ENCODE assay signal across 9 cellular contexts in the genomic region with DNA sequence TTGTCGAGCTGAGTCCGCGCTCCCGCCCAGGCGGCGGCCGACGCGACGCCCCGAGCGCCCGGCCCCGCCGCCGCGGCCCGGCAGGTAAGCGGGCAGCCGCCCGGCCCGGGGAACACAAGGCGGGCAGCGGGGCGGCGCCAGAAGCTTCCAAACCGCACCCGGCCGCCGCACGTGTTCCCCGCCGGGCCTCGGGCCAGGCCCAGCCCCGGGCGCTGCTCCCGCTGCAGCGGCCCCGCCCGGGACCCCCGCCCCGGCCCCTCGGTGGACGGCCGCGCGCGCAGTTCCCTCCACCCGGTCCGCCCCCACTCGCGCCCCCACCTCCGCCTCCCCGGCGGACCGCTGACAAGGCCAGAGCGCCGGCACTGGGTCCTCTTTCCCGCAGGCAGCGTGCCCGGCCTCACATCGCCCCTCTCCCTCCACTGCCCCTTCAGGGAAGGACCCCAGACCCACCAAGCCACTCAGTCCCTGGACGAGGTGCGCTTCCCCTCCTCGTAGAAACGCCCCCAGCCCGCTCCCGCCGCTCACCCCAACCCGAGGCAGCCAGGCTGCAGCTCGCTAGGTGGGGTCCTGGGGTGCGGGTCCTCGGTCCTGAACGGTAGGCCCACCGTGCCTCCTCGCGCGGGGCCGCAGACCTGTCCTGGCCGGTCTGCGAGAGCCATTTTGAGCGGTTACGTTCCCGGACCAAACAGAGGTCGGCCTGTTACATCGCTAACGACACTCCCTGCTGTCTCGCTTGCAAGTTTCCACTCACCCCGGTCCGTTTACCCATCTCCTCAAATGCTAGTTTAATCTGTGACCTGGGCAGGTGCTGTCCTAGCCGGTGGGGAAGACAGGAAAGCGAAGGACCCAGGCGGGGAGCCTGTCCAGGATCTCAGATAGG. TPM values are rescaled to one million over a fixed set of nuclear protein-coding genes. Genes with fewer than 3 reads are reported as not detected.
DNase-seq lines count a peak whose midpoint lies in the region; ATAC-seq and TF ChIP-seq lines count a peak whose summit lies in the region.
"Had no signal": no experiment of that assay in that cellular context is flagged by ENCODE, and none has a peak within 500 bp of the region (broad histone marks: within the 10 kb centered on the region; RNA-seq: fewer than 3 reads in every experiment).

No MANE protein-coding gene starts in this region.

- H3K9me3 ChIP-seq in RWPE2 (ENCODE audit: severe bottlenecking) = no peaks in the 10 kb centered on the region
- no peaks in the 10 kb centered on the region for H3K9me3 ChIP-seq in mesodermal cell (ENCODE audit: control insufficient read depth, low read length)
- H3K9me3 ChIP-seq in transverse colon = no peaks in the 10 kb centered on the region

- H3K4me3 ChIP-seq in RWPE2 (ENCODE audit: severe bottlenecking) (peak overlapping the region; percentile 66), mesodermal cell (ENCODE audit: extremely low read depth, insufficient read depth, low read length, poor library complexity, severe bottlenecking) (peak overlapping the region; percentile 83), transverse colon (peak overlapping the region; percentile 37 to 98 (median 96))

- no peak for TF ChIP-seq POLR2A in transverse colon (IDR thresholded peaks at IDR 0.05)

- peak; percentile 14 for ATAC-seq in HG02610 (IDR thresholded peaks at IDR 0.05; ENCODE audit: unreplicated experiment)
- ATAC-seq in RWPE2 (ENCODE audit: low read depth) = peak; percentile 28; the same call in 2 of the 3 replicates

- intact Hi-C loops in transverse colon (cut with DNase I; ENCODE audit: low total_unique reads) = no loop called here

- H3K36me3 ChIP-seq in RWPE2 (ENCODE audit: low read depth) = peaks cover 37% of the 10 kb centered on the region
- peaks cover 30% of the 10 kb centered on the region for H3K36me3 ChIP-seq in mesodermal cell (ENCODE audit: control insufficient read depth, insufficient read depth, low read length)
- H3K36me3 ChIP-seq in transverse colon = peaks cover 0 to 11% (median 4%) of the 10 kb centered on the region in 4 donors

- no peaks in the 10 kb centered on the region for H3K27me3 ChIP-seq in RWPE2 (ENCODE audit: insufficient read depth, poor library complexity, severe bottlenecking)
- no peaks in the 10 kb centered on the region for H3K27me3 ChIP-seq in transverse colon

- TF ChIP-seq EP300 in transverse colon (IDR thresholded peaks at IDR 0.05; ENCODE audit: low read depth) = no peak

- in situ Hi-C loops in transverse colon (cut with MboI; ENCODE audit: low pct_ligation_motif_present in 1 of 4, low pct_unique_long_range_greater_than_20kb in 1 of 4, low sequenced_read_pairs in 3 of 4) = no loop called here

- WGBS in mesodermal cell (ENCODE audit: insufficient coverage in 2 of 2), 2 experiments = 1% methylated on average over 38 to 80 of the region's 93 CpGs
- 0 to 2% methylated on average over 1 to 23 of the region's 93 CpGs for WGBS in transverse colon (ENCODE audit: low coverage in 1 of 2), 2 donors

- TF ChIP-seq CTCF in RWPE2 (IDR thresholded peaks at IDR 0.05; ENCODE audit: poor library complexity, severe bottlenecking) (no peak), transverse colon (IDR thresholded peaks at IDR 0.05) (no peak)

- DNase-seq in NCI-H2171 (lab: John Stamatoyannopoulos, UW) (peak; percentile 19), NCI-H2171 treated with DMSO at 0.1 percent for 48 hours (lab: John Stamatoyannopoulos, UW) (no peak), RWPE2 (ENCODE audit: low spot score) (no peak), dermis blood vessel endothelial cell (peak; percentile 40), transverse colon (peak; percentile 24), ureter (ENCODE audit: low spot score) (no peak)

- H3K27ac ChIP-seq in RWPE2 (ENCODE audit: poor library complexity, severe bottlenecking) (peak overlapping the region; percentile 77), mesodermal cell (ENCODE audit: low read depth, low read length, severe bottlenecking) (no peak overlapping the region), transverse colon (peak overlapping the region; percentile 21 to 97 (median 94))

- peaks cover 8% of the 10 kb centered on the region for H3K4me1 ChIP-seq in RWPE2 (ENCODE audit: insufficient read depth, poor library complexity, severe bottlenecking)
- peaks cover 9% of the 10 kb centered on the region for H3K4me1 ChIP-seq in mesodermal cell (ENCODE audit: control insufficient read depth, insufficient read depth, low read length, poor library complexity, severe bottlenecking)
- peaks cover 16 to 39% (median 36%) of the 10 kb centered on the region in 4 donors for H3K4me1 ChIP-seq in transverse colon

RNA-seq across cellular contexts. Expression of gene WDR5, which starts 0.5 kb away (rescaled TPM):
- total RNA-seq in dermis blood vessel endothelial cell = 18.5 and 31.4 TPM in 2 replicates
- polyA plus RNA-seq in mesodermal cell (2013, experiment 1 of 2) = 26.4 TPM
- 23.6 TPM for polyA plus RNA-seq in mesodermal cell (2013, experiment 2 of 2)
- 10 to 100 TPM in 3 of 4 donors, 1 to 10 TPM in 1; 8.2 to 95.7 (median 16.3) TPM for total RNA-seq in transverse colon
- 30.6 TPM for total RNA-seq in ureter

RNA-seq across cellular contexts. Expression of gene RNU6ATAC, which starts 28.0 kb away (rescaled TPM):
- total RNA-seq in dermis blood vessel endothelial cell (not detected in 2 replicates), transverse colon (not detected), ureter (13.6 TPM)
- polyA plus RNA-seq in mesodermal cell (2013, experiment 1 of 2) = 8,206 TPM
- polyA plus RNA-seq in mesodermal cell (2013, experiment 2 of 2) = 11,135 TPM
- total RNA-seq: glomerular endothelial cell had no signal

Comparison
In these comparisons a context has a peak if more than half of its experiments do, and no peak if none do; other contexts are left out.
1. DNase-seq: peak in NCI-H2171 (single experiment), dermis blood vessel endothelial cell (single experiment) and transverse colon (single experiment); none in NCI-H2171 treated with DMSO at 0.1 percent for 48 hours (single experiment), RWPE2 (single experiment) and ureter (single experiment).
2. RNA of gene RNU6ATAC, which starts 28.0 kb away (total RNA-seq): 13.6 TPM in ureter (single experiment); not detected in dermis blood vessel endothelial cell and not detected in transverse colon; every median in the first group is over 10 times any median in the second.
3. Peak in every context shown above with its lines, with median percentiles within 50 percentile points of each other: H3K4me3 ChIP-seq.